ENCODE assay signal across 28 cellular contexts in the genomic region with DNA sequence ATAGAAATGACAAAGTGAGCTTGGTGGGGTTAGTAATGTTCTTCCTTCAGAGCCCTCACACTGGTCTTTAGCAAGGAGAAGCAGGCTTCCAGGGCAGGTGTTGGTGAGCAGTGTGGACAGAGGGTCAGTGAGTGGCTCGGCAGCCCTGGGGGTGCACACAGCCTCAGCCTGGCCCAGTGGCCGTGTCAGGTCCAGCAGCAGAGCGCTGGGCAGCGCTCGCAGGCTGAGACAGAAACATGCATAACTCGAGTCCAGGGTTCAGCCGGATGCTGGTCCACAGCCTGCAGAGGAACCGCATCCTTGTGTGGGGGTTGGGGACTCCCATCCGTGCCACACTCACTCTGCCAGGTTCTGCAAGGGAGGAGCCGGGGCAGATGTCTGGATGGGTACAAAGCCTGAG. TPM values are rescaled to one million over a fixed set of nuclear protein-coding genes. Genes with fewer than 3 reads are reported as not detected.
"Had no signal": no experiment of that assay in that cellular context is flagged by ENCODE, and none has a peak within 500 bp of the region (broad histone marks: within the 10 kb centered on the region; RNA-seq: fewer than 3 reads in every experiment).

No MANE protein-coding gene starts in this region.

- DNase-seq: activated B cell treated with CpG ODN at 0.5 μM for 24 hours; activated CD4-positive, alpha-beta T cell treated with anti-CD3 and anti-CD28 coated beads for 36 hours; activated CD4-positive, alpha-beta T cell treated with anti-CD3 and anti-CD28 coated beads, Interleukin-2, amount 50 U/mL, for 4 hours; activated CD8-positive, alpha-beta memory T cell treated with anti-CD3 and anti-CD28 coated beads, Interleukin-2, amount 50 U/mL, for 48 hours; activated effector memory CD4-positive, alpha-beta T cell treated with Interleukin-2 at 50 U/mL for 16 hours; activated naive CD4-positive, alpha-beta T cell treated with anti-CD3 and anti-CD28 coated beads, Interleukin-2, amount 10 ng/mL, durations not matched to agents 7 days and 5 days; activated naive CD8-positive, alpha-beta T cell treated with anti-CD3 and anti-CD28 coated beads, Interleukin-2, amount 50 U/mL, for 24 hours; activated T-cell treated with anti-CD3 and anti-CD28 coated beads, Interleukin-2, amount 50 U/mL, for 72 hours; body of pancreas; cortex of kidney; erythroblast; foreskin fibroblast; lower lobe of right lung; mesendoderm; mucosa of descending colon; nephron progenitor cell; stimulated activated CD4-positive, alpha-beta T cell treated with anti-CD3 and anti-CD28 coated beads, Interleukin-4, amount 100 ng/mL, for 24 hours; stimulated activated naive CD8-positive, alpha-beta T cell treated with anti-CD3 and anti-CD28 coated beads, Interleukin-15, Interleukin-2, amounts not matched to agents 100 U/mL and 50 U/mL, for 24 hours; SW 1271; T-helper 17 cell; thyroid gland; upper lobe of right lung had no signal

- H3K9me3 ChIP-seq: body of pancreas, lower lobe of right lung, mucosa of descending colon, prostate gland, thyroid gland, upper lobe of right lung had no signal

- FAIRE-seq: endometrium had no signal

- H3K27me3 Mint-ChIP-seq: activated B cell treated with CpG ODN at 0.5 μM for 24 hours; activated CD4-positive, alpha-beta T cell treated with anti-CD3 and anti-CD28 coated beads for 36 hours; activated naive CD4-positive, alpha-beta T cell treated with anti-CD3 and anti-CD28 coated beads, Interleukin-2, amount 10 ng/mL, durations not matched to agents 7 days and 5 days; activated naive CD8-positive, alpha-beta T cell treated with anti-CD3 and anti-CD28 coated beads, Interleukin-2, amount 50 U/mL, for 24 hours; T-helper 17 cell had no signal

- H3K27ac ChIP-seq: body of pancreas, cardiac muscle cell, lower lobe of right lung, prostate gland, thyroid gland, upper lobe of right lung had no signal

- H3K27ac Mint-ChIP-seq: activated B cell treated with CpG ODN at 0.5 μM for 24 hours; activated CD4-positive, alpha-beta T cell treated with anti-CD3 and anti-CD28 coated beads for 36 hours; activated naive CD4-positive, alpha-beta T cell treated with anti-CD3 and anti-CD28 coated beads, Interleukin-2, amount 10 ng/mL, durations not matched to agents 7 days and 5 days; activated naive CD8-positive, alpha-beta T cell treated with anti-CD3 and anti-CD28 coated beads, Interleukin-2, amount 50 U/mL, for 24 hours; activated T-cell treated with anti-CD3 and anti-CD28 coated beads, Interleukin-2, amount 50 U/mL, for 72 hours; T-helper 17 cell had no signal

- H3K4me1 Mint-ChIP-seq: activated CD4-positive, alpha-beta T cell treated with anti-CD3 and anti-CD28 coated beads for 36 hours; activated naive CD4-positive, alpha-beta T cell treated with anti-CD3 and anti-CD28 coated beads, Interleukin-2, amount 10 ng/mL, durations not matched to agents 7 days and 5 days; nephron progenitor cell had no signal

- ATAC-seq: activated CD4-positive, alpha-beta T cell treated with anti-CD3 and anti-CD28 coated beads for 36 hours; activated naive CD8-positive, alpha-beta T cell treated with anti-CD3 and anti-CD28 coated beads, Interleukin-2, amount 50 U/mL, for 24 hours; activated T-cell treated with anti-CD3 and anti-CD28 coated beads, Interleukin-2, amount 50 U/mL, for 72 hours; body of pancreas; left lobe of liver; lower lobe of right lung; mucosa of descending colon; stimulated activated naive CD8-positive, alpha-beta T cell treated with anti-CD3 and anti-CD28 coated beads, Interleukin-15, Interleukin-2, amounts not matched to agents 100 U/mL and 50 U/mL, for 24 hours; T-helper 17 cell; upper lobe of right lung had no signal

- H3K9me3 Mint-ChIP-seq: activated B cell treated with CpG ODN at 0.5 μM for 24 hours; activated naive CD4-positive, alpha-beta T cell treated with anti-CD3 and anti-CD28 coated beads, Interleukin-2, amount 10 ng/mL, durations not matched to agents 7 days and 5 days; activated naive CD8-positive, alpha-beta T cell treated with anti-CD3 and anti-CD28 coated beads, Interleukin-2, amount 50 U/mL, for 24 hours; activated T-cell treated with anti-CD3 and anti-CD28 coated beads, Interleukin-2, amount 50 U/mL, for 72 hours; nephron progenitor cell had no signal

- H3K4me3 Mint-ChIP-seq: activated B cell treated with CpG ODN at 0.5 μM for 24 hours; activated CD4-positive, alpha-beta T cell treated with anti-CD3 and anti-CD28 coated beads for 36 hours; activated naive CD4-positive, alpha-beta T cell treated with anti-CD3 and anti-CD28 coated beads, Interleukin-2, amount 10 ng/mL, durations not matched to agents 7 days and 5 days; activated naive CD8-positive, alpha-beta T cell treated with anti-CD3 and anti-CD28 coated beads, Interleukin-2, amount 50 U/mL, for 24 hours; activated T-cell treated with anti-CD3 and anti-CD28 coated beads, Interleukin-2, amount 50 U/mL, for 72 hours; nephron progenitor cell; T-helper 17 cell had no signal

- H3K4me1 ChIP-seq: body of pancreas, lower lobe of right lung, prostate gland, thyroid gland, upper lobe of right lung had no signal

- H3K36me3 ChIP-seq: prostate gland had no signal

- H3K4me3 ChIP-seq: body of pancreas, cardiac muscle cell, lower lobe of right lung, mucosa of descending colon, prostate gland, thyroid gland, upper lobe of right lung had no signal

- H3K27me3 ChIP-seq: body of pancreas, cardiac muscle cell, thyroid gland, upper lobe of right lung had no signal

RNA-seq across cellular contexts. Expression of gene GRID2IP, which starts 53.2 kb away (rescaled TPM):
- total RNA-seq: fibroblast of lung, left lobe of liver, subcutaneous adipose tissue had no signal
- polyA plus RNA-seq: fibroblast of lung had no signal
